Comparison of ENCODE assay signal across 8 cellular contexts in the genomic region with DNA sequence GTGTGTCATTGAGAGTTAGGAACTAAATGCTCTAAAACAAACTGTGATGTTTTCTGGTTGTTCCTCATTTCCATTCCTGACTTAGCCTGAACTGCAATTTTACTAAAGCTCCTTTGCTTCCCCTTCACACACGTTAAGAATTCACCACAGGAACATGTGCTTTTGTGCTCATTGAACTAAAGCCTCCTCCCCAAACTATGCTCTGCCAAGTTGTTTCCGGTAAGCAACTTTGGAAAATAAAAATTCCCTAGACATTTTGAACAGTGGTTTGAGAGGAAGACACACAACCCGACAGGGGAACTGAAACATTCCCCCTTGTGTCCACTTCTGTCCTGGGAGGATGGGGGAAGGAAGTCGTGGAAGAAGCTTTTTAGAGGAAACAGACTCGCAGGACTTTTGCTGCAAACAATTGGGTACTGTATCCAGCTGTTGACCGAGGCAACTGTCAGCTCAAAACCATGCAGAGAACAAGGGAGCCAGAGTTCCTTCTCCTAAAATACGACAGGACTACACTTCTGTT.
DNase-seq lines count a peak whose midpoint lies in the region; ATAC-seq lines count a peak whose summit lies in the region.

No MANE protein-coding gene starts in this region.

- H3K4me3 ChIP-seq in duodenal mucosa (ENCODE audit: low read depth in 1 of 2, low read length in 2 of 2), result peak overlapping the region; percentile 46 to 48
- H3K4me3 ChIP-seq in muscle layer of duodenum (ENCODE audit: low read depth in 1 of 2, low read length in 2 of 2), result peak overlapping the region; percentile 31 to 41
- H3K4me3 ChIP-seq in effector memory CD4-positive, alpha-beta T cell (ENCODE audit: insufficient read depth, low read depth, low read length, poor library complexity, severe bottlenecking), result no peak overlapping the region

- H3K27me3 ChIP-seq in duodenal mucosa (ENCODE audit: control insufficient read depth in 1 of 2, insufficient read depth in 2 of 2, low read length in 2 of 2) (no peaks in the 10 kb centered on the region), muscle layer of duodenum (ENCODE audit: low read depth, low read length) (no peaks in the 10 kb centered on the region)
- no peaks in the 10 kb centered on the region for H3K27me3 ChIP-seq in effector memory CD4-positive, alpha-beta T cell (replicated peaks; ENCODE audit: control insufficient read depth, insufficient read depth, low read length, poor library complexity, severe bottlenecking)

- H3K36me3 ChIP-seq in duodenal mucosa (ENCODE audit: control insufficient read depth in 1 of 2, insufficient read depth in 2 of 2, low read length in 2 of 2) (no peaks in the 10 kb centered on the region), muscle layer of duodenum (ENCODE audit: control insufficient read depth in 1 of 2, insufficient read depth in 2 of 2, low read length in 2 of 2) (no peaks in the 10 kb centered on the region)
- no peaks in the 10 kb centered on the region for H3K36me3 ChIP-seq in effector memory CD4-positive, alpha-beta T cell (ENCODE audit: control insufficient read depth, insufficient read depth, low read length)

- H3K9ac ChIP-seq in duodenal mucosa (ENCODE audit: low read depth in 1 of 2, low read length in 2 of 2), result peak overlapping the region; percentile 44 to 50

- peak; percentile 22 for DNase-seq in COLO829 (ENCODE audit: low spot score)
- peak; percentile 70 to 90 for DNase-seq in NOMO-1 (lab: John Stamatoyannopoulos, UW; ENCODE audit: unreplicated experiment in 2 of 2)
- DNase-seq in cerebellum (ENCODE audit: low spot score), result no peak
- no peak for DNase-seq in effector memory CD4-positive, alpha-beta T cell
- no peak for DNase-seq in NK-92 (lab: John Stamatoyannopoulos, UW; ENCODE audit: unreplicated experiment)

- H3K4me1 ChIP-seq in duodenal mucosa (ENCODE audit: control insufficient read depth in 1 of 2, insufficient read depth in 2 of 2, low read length in 2 of 2) (peaks cover 31 to 42% of the 10 kb centered on the region in 2 donors), muscle layer of duodenum (ENCODE audit: control insufficient read depth in 1 of 2, insufficient read depth in 2 of 2, low read length in 2 of 2) (peaks cover 20 to 44% of the 10 kb centered on the region in 2 donors)
- H3K4me1 ChIP-seq in effector memory CD4-positive, alpha-beta T cell (ENCODE audit: control insufficient read depth, insufficient read depth, low read length, poor library complexity, severe bottlenecking), result no peaks in the 10 kb centered on the region

- ATAC-seq in HG03469 (IDR thresholded peaks at IDR 0.05; ENCODE audit: unreplicated experiment), result no peak

- no peaks in the 10 kb centered on the region for H3K9me3 ChIP-seq in duodenal mucosa (ENCODE audit: control insufficient read depth in 1 of 2, low read length in 2 of 2)
- H3K9me3 ChIP-seq in muscle layer of duodenum (ENCODE audit: control insufficient read depth in 1 of 2, low read length in 2 of 2), result no peaks in the 10 kb centered on the region
- H3K9me3 ChIP-seq in effector memory CD4-positive, alpha-beta T cell (ENCODE audit: control insufficient read depth, low read length), result no peaks in the 10 kb centered on the region

- H3K27ac ChIP-seq in duodenal mucosa (ENCODE audit: low read depth, low read length), result peak overlapping the region; percentile 23
- peak overlapping the region; percentile 75 for H3K27ac ChIP-seq in muscle layer of duodenum (ENCODE audit: low read length)
- no peak overlapping the region for H3K27ac ChIP-seq in effector memory CD4-positive, alpha-beta T cell (ENCODE audit: insufficient read depth, low read length, poor library complexity, severe bottlenecking)

Comparison
In these comparisons a context has a peak if more than half of its experiments do, and no peak if none do; other contexts are left out.
1. DNase-seq: peak in COLO829 (single experiment) and NOMO-1 (2 of 2); none in cerebellum (single experiment), effector memory CD4-positive, alpha-beta T cell (0 of 3) and NK-92 (single experiment).